In genomic region chr3:49244589-49245205, GRCh38 we compare ENCODE assay signal across 12 cellular contexts. TPM values are rescaled to one million over a fixed set of nuclear protein-coding genes. Genes with fewer than 3 reads are reported as not detected.
DNase-seq lines count a peak whose midpoint lies in the region; ATAC-seq and TF ChIP-seq lines count a peak whose summit lies in the region.
"Had no signal": no experiment of that assay in that cellular context is flagged by ENCODE, and none has a peak within 500 bp of the region (broad histone marks: within the 10 kb centered on the region; RNA-seq: fewer than 3 reads in every experiment).

No MANE protein-coding gene starts in this region.

- no peak overlapping the region for H3K4me3 Mint-ChIP-seq in activated CD8-positive, alpha-beta memory T cell treated with anti-CD3 and anti-CD28 coated beads, Interleukin-2, amount 10 ng/mL, durations not matched to agents 7 days and 5 days
- H3K4me3 Mint-ChIP-seq: effector memory CD8-positive, alpha-beta T cell; nephron had no signal

- no peaks in the 10 kb centered on the region for H3K79me2 ChIP-seq in mammary epithelial cell (ENCODE audit: insufficient read depth, low read length)

- H3K36me3 Mint-ChIP-seq in activated CD8-positive, alpha-beta memory T cell treated with anti-CD3 and anti-CD28 coated beads, Interleukin-2, amount 10 ng/mL, durations not matched to agents 7 days and 5 days, result no peaks in the 10 kb centered on the region

- no peaks in the 10 kb centered on the region for H4K20me1 ChIP-seq in mammary epithelial cell (ENCODE audit: insufficient read depth, low read length)

- H3K4me1 Mint-ChIP-seq in activated CD8-positive, alpha-beta memory T cell treated with anti-CD3 and anti-CD28 coated beads, Interleukin-2, amount 10 ng/mL, durations not matched to agents 7 days and 5 days, result no peaks in the 10 kb centered on the region
- H3K4me1 Mint-ChIP-seq: nephron had no signal

- no peaks in the 10 kb centered on the region for H3K36me3 ChIP-seq in mammary epithelial cell (ENCODE audit: insufficient read depth, low read length)

- H3K9ac ChIP-seq in mammary epithelial cell (ENCODE audit: insufficient read depth, low read length), result no peak overlapping the region

- H3K9me3 ChIP-seq in mammary epithelial cell (replicated peaks; ENCODE audit: insufficient read depth, low read length), result no peaks in the 10 kb centered on the region

- TF ChIP-seq CTCF in mammary epithelial cell (conservative IDR thresholded peaks at IDR 0.05 in 1 of 2, IDR thresholded peaks at IDR 0.05 in 1 of 2; ENCODE audit: extremely low read depth in 1 of 2, insufficient read depth in 1 of 2, low read depth in 1 of 2, low read length in 2 of 2), result peak in 1 of 2 donors; percentile 9

- BruUV-seq in mammary epithelial cell (replicated peaks; lab: Mats Ljungman, UMichigan), result no TSS peak

- DNase-seq in activated CD8-positive, alpha-beta memory T cell treated with anti-CD3 and anti-CD28 coated beads, Interleukin-2, amount 10 ng/mL, durations not matched to agents 7 days and 5 days, result no peak
- DNase-seq in activated CD8-positive, alpha-beta memory T cell treated with anti-CD3 and anti-CD28 coated beads for 24 hours, result no peak
- peak; percentile 62 for DNase-seq in MV-4-11 (lab: John Stamatoyannopoulos, UW)
- peak; percentile 91 for DNase-seq in mammary epithelial cell
- DNase-seq in sciatic nerve (ENCODE audit: low spot score), result no peak
- DNase-seq in stimulated activated CD4-positive, alpha-beta T cell treated with anti-CD3 and anti-CD28 coated beads, Interleukin-12 subunit alpha, Interleukin-12 subunit beta, amount 100 ng/mL, for 4 hours, result no peak
- DNase-seq in AG08396 (ENCODE audit: low spot score), result no peak
- DNase-seq in ureter (ENCODE audit: low spot score), result no peak
- DNase-seq: activated CD4-positive, alpha-beta T cell treated with anti-CD3 and anti-CD28 coated beads, Interleukin-2, amount 50 U/mL, for 4 hours; effector memory CD8-positive, alpha-beta T cell; NCI-H1417 treated with DMSO at 0.1 percent for 48 hours had no signal

- H3K4me2 ChIP-seq in mammary epithelial cell (ENCODE audit: insufficient read depth, low read depth, low read length), result no peak overlapping the region

- H2AFZ ChIP-seq in mammary epithelial cell (ENCODE audit: low read depth, low read length), result peak overlapping the region; percentile 10

- WGBS in mammary epithelial cell (ENCODE audit: low coverage, missing lambda C conversion rate), result 79% methylated on average over 1 of the region's 1 CpG

- CTCF ChIA-PET in activated CD8-positive, alpha-beta memory T cell treated with anti-CD3 and anti-CD28 coated beads, Interleukin-2, amount 10 ng/mL, durations not matched to agents 7 days and 5 days (lab: Charles Lee), result interaction anchor here (1.0 kb wide), 1 partner anchor 74 kb away, joined by 3 read pairs; the partner anchor contains the start of gene KLHDC8B
- CTCF ChIA-PET in mammary epithelial cell (lab: Charles Lee; ENCODE audit: low non-redundant PET), result interaction anchor here (0.5 kb wide), 1 partner anchor 38 kb away, joined by 8 read pairs; no protein-coding TSS in a partner anchor

- ATAC-seq in activated CD8-positive, alpha-beta memory T cell treated with anti-CD3 and anti-CD28 coated beads, Interleukin-2, amount 10 ng/mL, durations not matched to agents 7 days and 5 days, result peak; percentile 39
- peak; percentile 44 for ATAC-seq in sciatic nerve
- ATAC-seq: effector memory CD8-positive, alpha-beta T cell had no signal

- peaks cover 6% of the 10 kb centered on the region for H3K4me1 ChIP-seq in mammary epithelial cell (ENCODE audit: insufficient read depth, low read length)

- H3K27me3 Mint-ChIP-seq in activated CD8-positive, alpha-beta memory T cell treated with anti-CD3 and anti-CD28 coated beads, Interleukin-2, amount 10 ng/mL, durations not matched to agents 7 days and 5 days, result peaks cover 4% of the 10 kb centered on the region

- intact Hi-C loops in mammary epithelial cell (cut with micrococcal nuclease), result loop anchor here (2.0 kb wide), 1 partner anchor 74 kb away; the partner anchor contains the start of gene KLHDC8B
- intact Hi-C loops in sciatic nerve (cut with DNase I), result no loop called here

- dilution Hi-C loops in mammary epithelial cell (cut with HindIII; ENCODE audit: low sequenced_read_pairs), result loop anchor here (5.0 kb wide), 1 partner anchor 72 kb away; the partner anchor contains the start of gene KLHDC8B

- no peaks in the 10 kb centered on the region for H3K27me3 ChIP-seq in mammary epithelial cell (ENCODE audit: insufficient read depth, low read length)

- in situ Hi-C loops in mammary epithelial cell (cut with MboI; ENCODE audit: low sequenced_read_pairs in 2 of 2), result no loop called here

- H3K9me3 Mint-ChIP-seq in activated CD8-positive, alpha-beta memory T cell treated with anti-CD3 and anti-CD28 coated beads, Interleukin-2, amount 10 ng/mL, durations not matched to agents 7 days and 5 days (ENCODE audit: low read depth), result no peaks in the 10 kb centered on the region
- H3K9me3 Mint-ChIP-seq: effector memory CD8-positive, alpha-beta T cell; nephron had no signal

- no peak overlapping the region for H3K27ac Mint-ChIP-seq in activated CD8-positive, alpha-beta memory T cell treated with anti-CD3 and anti-CD28 coated beads, Interleukin-2, amount 10 ng/mL, durations not matched to agents 7 days and 5 days
- H3K27ac Mint-ChIP-seq: effector memory CD8-positive, alpha-beta T cell; nephron had no signal

- no peak overlapping the region for H3K27ac ChIP-seq in mammary epithelial cell (ENCODE audit: insufficient read depth, low read depth, low read length)

- no peak overlapping the region for H3K4me3 ChIP-seq in mammary epithelial cell (replicated peaks in 1 of 3; ENCODE audit: insufficient read depth in 1 of 3, low read depth in 2 of 3, low read length in 3 of 3)

RNA-seq across cellular contexts. Expression of gene C3orf62, which starts 32.3 kb away (rescaled TPM):
- total RNA-seq in activated CD8-positive, alpha-beta memory T cell treated with anti-CD3 and anti-CD28 coated beads, Interleukin-2, amount 10 ng/mL, durations not matched to agents 7 days and 5 days, result 1 to 10 TPM; 7.0 to 7.1 TPM
- total RNA-seq in mammary epithelial cell, result 1 to 10 TPM; 2.3 to 5.7 TPM
- polyA plus RNA-seq in mammary epithelial cell, result 2.4 TPM
- 7.5 TPM for polyA minus RNA-seq in mammary epithelial cell
- total RNA-seq in sciatic nerve, result 6.7 TPM
- total RNA-seq in ureter, result 8.9 TPM

Comparison
In these comparisons a context has a peak if more than half of its experiments do, and no peak if none do; other contexts are left out.
1. DNase-seq: peak in MV-4-11 (single experiment) and mammary epithelial cell (single experiment); none in activated CD8-positive, alpha-beta memory T cell treated with anti-CD3 and anti-CD28 coated beads, Interleukin-2, amount 10 ng/mL, durations not matched to agents 7 days and 5 days (single experiment), activated CD8-positive, alpha-beta memory T cell treated with anti-CD3 and anti-CD28 coated beads for 24 hours (single experiment), sciatic nerve (single experiment), stimulated activated CD4-positive, alpha-beta T cell treated with anti-CD3 and anti-CD28 coated beads, Interleukin-12 subunit alpha, Interleukin-12 subunit beta, amount 100 ng/mL, for 4 hours (single experiment), AG08396 (single experiment) and ureter (single experiment).